1 cellular context compared by ENCODE assay signal in genomic region chr15:78640527-78640839, GRCh38.
TF ChIP-seq lines count a peak whose summit lies in the region.

No MANE protein-coding gene starts in this region.

TF ChIP-seq in H1, 55 proteins besides CTCF, POLR2A, EP300 and RAD21 (continued from another document):
- TF ChIP-seq CTBP2 (IDR thresholded peaks at IDR 0.05; ENCODE audit: borderline replicate concordance, insufficient read depth, insufficient read length, low read length) (no peak), SP2 (IDR thresholded peaks at IDR 0.05; ENCODE audit: low read length) (no peak), RNF2 (IDR thresholded peaks at IDR 0.05; ENCODE audit: borderline replicate concordance, low read depth, low read length, missing control alignments, poor library complexity, severe bottlenecking) (no peak)
